Comparison of ENCODE assay signal across 13 cellular contexts in genomic region chr4:86960557-86960959, GRCh38. TPM values are rescaled to one million over a fixed set of nuclear protein-coding genes. Genes with fewer than 3 reads are reported as not detected.
DNase-seq lines count a peak whose midpoint lies in the region; ATAC-seq and TF ChIP-seq lines count a peak whose summit lies in the region.
"Had no signal": no experiment of that assay in that cellular context is flagged by ENCODE, and none has a peak within 500 bp of the region (broad histone marks: within the 10 kb centered on the region; RNA-seq: fewer than 3 reads in every experiment).

No MANE protein-coding gene starts in this region.

- TF ChIP-seq CTCF in AG10803 (conservative IDR thresholded peaks at IDR 0.05; ENCODE audit: low read length) (no peak), mesothelial cell of epicardium (IDR thresholded peaks at IDR 0.05; ENCODE audit: unreplicated experiment) (no peak), foreskin keratinocyte (conservative IDR thresholded peaks at IDR 0.05) (no peak)

- H3K27ac ChIP-seq in KOPT-K1 (ENCODE audit: low read depth, low read length, poor library complexity, severe bottlenecking) (peak overlapping the region; percentile 96), foreskin keratinocyte (no peak overlapping the region)

- POLR2A ChIA-PET in naive thymus-derived CD8-positive, alpha-beta T cell (lab: Charles Lee) = interaction anchor here (2.2 kb wide), 1 partner anchor 46 kb away, joined by 5 read pairs; no protein-coding TSS in a partner anchor

- H3K27ac Mint-ChIP-seq in mesothelial cell of epicardium = peak overlapping the region; percentile 56
- peak overlapping the region in 2 of 10 donors; percentile 40 to 73 for H3K27ac Mint-ChIP-seq in naive thymus-derived CD8-positive, alpha-beta T cell
- H3K27ac Mint-ChIP-seq: CD8-positive, alpha-beta T cell had no signal

- peaks cover 2% of the 10 kb centered on the region for H3K36me3 Mint-ChIP-seq in mesothelial cell of epicardium
- peaks cover 0 to 20% (median 8%) of the 10 kb centered on the region in 3 donors for H3K36me3 Mint-ChIP-seq in naive thymus-derived CD8-positive, alpha-beta T cell

- no peaks in the 10 kb centered on the region for H3K9me3 ChIP-seq in KOPT-K1 (ENCODE audit: insufficient read depth, low read length, poor library complexity, severe bottlenecking)
- H3K9me3 ChIP-seq: adrenal gland had no signal

- DNase-seq in AG10803 (ENCODE audit: low read depth) (peak; percentile 48), erythroblast (lab: John Stamatoyannopoulos, UW) (peak; percentile 53 to 65), mesothelial cell of epicardium (ENCODE audit: low spot score in 2 of 2, unreplicated experiment in 2 of 2) (no peak), foreskin keratinocyte (no peak), NCI-H1092 (lab: John Stamatoyannopoulos, UW) (no peak)
- no peak for DNase-seq in naive thymus-derived CD8-positive, alpha-beta T cell
- DNase-seq in activated T-cell treated with anti-CD3 and anti-CD28 coated beads, Interleukin-2, amount 50 U/mL, for 48 hours = no peak
- DNase-seq: CD8-positive, alpha-beta T cell; islet precursor cell; NCI-H2171; stimulated activated CD4-positive, alpha-beta T cell treated with anti-CD3 and anti-CD28 coated beads, Interleukin-4, amount 100 ng/mL, for 24 hours had no signal

- no peaks in the 10 kb centered on the region for H3K27me3 Mint-ChIP-seq in mesothelial cell of epicardium (ENCODE audit: low read depth)
- no peaks in the 10 kb centered on the region for H3K27me3 Mint-ChIP-seq in naive thymus-derived CD8-positive, alpha-beta T cell

- H3K9me3 Mint-ChIP-seq in mesothelial cell of epicardium = no peaks in the 10 kb centered on the region
- no peaks in the 10 kb centered on the region for H3K9me3 Mint-ChIP-seq in naive thymus-derived CD8-positive, alpha-beta T cell
- H3K9me3 Mint-ChIP-seq: CD8-positive, alpha-beta T cell had no signal

- no peak for ATAC-seq in foreskin keratinocyte
- no peak for ATAC-seq in naive thymus-derived CD8-positive, alpha-beta T cell
- ATAC-seq: CD8-positive, alpha-beta T cell had no signal

- peaks cover 18% of the 10 kb centered on the region for H3K4me1 ChIP-seq in foreskin keratinocyte

- H3K4me1 Mint-ChIP-seq in mesothelial cell of epicardium = peaks cover 29% of the 10 kb centered on the region
- H3K4me1 Mint-ChIP-seq in naive thymus-derived CD8-positive, alpha-beta T cell = peaks cover 14 to 67% (median 27%) of the 10 kb centered on the region in 4 donors

- no peaks in the 10 kb centered on the region for H3K27me3 ChIP-seq in foreskin keratinocyte
- H3K27me3 ChIP-seq: adrenal gland had no signal

- no peaks in the 10 kb centered on the region for H3K36me3 ChIP-seq in KOPT-K1 (ENCODE audit: insufficient read depth, low read length)
- H3K36me3 ChIP-seq: adrenal gland had no signal

- no peak for TF ChIP-seq POLR2A in erythroblast (IDR thresholded peaks at IDR 0.05; ENCODE audit: low read length)

- no peak overlapping the region for H3K4me3 Mint-ChIP-seq in mesothelial cell of epicardium
- H3K4me3 Mint-ChIP-seq in naive thymus-derived CD8-positive, alpha-beta T cell = peak overlapping the region in 1 of 10 donors; percentile 38
- H3K4me3 Mint-ChIP-seq: CD8-positive, alpha-beta T cell had no signal

- no peak overlapping the region for H3K4me3 ChIP-seq in AG10803 (ENCODE audit: low read length)
- H3K4me3 ChIP-seq: adrenal gland had no signal

RNA-seq across cellular contexts. Expression of gene AFF1, which starts 25.7 kb away (rescaled TPM):
- total RNA-seq in mesothelial cell of epicardium = 18.2 to 20.0 TPM (median 18.6 TPM) in 3 replicates
- 16.4 and 19.5 TPM in 2 replicates for total RNA-seq in foreskin keratinocyte
- 2.3 and 2.7 TPM in 2 replicates for polyA plus RNA-seq in foreskin keratinocyte
- total RNA-seq in naive thymus-derived CD8-positive, alpha-beta T cell = 10 to 100 TPM; 50.8 to 55.8 TPM
- 10 to 100 TPM in 2 of 3 donors, 1 to 10 TPM in 1; 9.0 to 13.7 (median 12.9) TPM for polyA plus RNA-seq in naive thymus-derived CD8-positive, alpha-beta T cell

Comparison
In these comparisons a context has a peak if more than half of its experiments do, and no peak if none do; other contexts are left out.
1. DNase-seq: peak in AG10803 (single experiment) and erythroblast (2 of 2); none in mesothelial cell of epicardium (0 of 2), foreskin keratinocyte (0 of 2), naive thymus-derived CD8-positive, alpha-beta T cell (0 of 10), NCI-H1092 (single experiment) and activated T-cell treated with anti-CD3 and anti-CD28 coated beads, Interleukin-2, amount 50 U/mL, for 48 hours (0 of 2).